Comparison of ENCODE assay signal across 17 cellular contexts in the genomic region with DNA sequence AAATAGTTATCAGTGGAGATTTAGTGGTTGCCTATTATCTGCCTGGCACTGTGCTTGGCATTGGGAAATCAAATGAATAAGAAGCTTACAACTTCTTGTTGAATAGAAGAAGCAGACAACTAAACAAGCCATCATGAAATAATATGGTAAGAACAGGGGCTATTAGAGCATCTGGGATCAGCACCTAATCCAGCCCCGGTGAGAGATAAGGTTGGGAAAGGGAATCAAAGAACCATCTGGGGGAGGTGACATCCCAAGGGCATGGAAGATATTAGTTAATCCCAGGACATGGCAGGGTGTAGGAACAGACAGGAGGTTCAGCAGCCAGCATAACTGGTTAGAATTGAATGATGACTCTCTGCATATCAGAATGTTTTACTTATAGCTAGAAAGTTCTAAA. TPM values are rescaled to one million over a fixed set of nuclear protein-coding genes. Genes with fewer than 3 reads are reported as not detected.
DNase-seq lines count a peak whose midpoint lies in the region; ATAC-seq and TF ChIP-seq lines count a peak whose summit lies in the region.
"Had no signal": no experiment of that assay in that cellular context is flagged by ENCODE, and none has a peak within 500 bp of the region (broad histone marks: within the 10 kb centered on the region; RNA-seq: fewer than 3 reads in every experiment).

No MANE protein-coding gene starts in this region.

- H3K36me3 ChIP-seq in PC-9 (ENCODE audit: low read depth) (no peaks in the 10 kb centered on the region), ectodermal cell (ENCODE audit: control insufficient read depth, insufficient read depth, low read length) (no peaks in the 10 kb centered on the region), neutrophil (no peaks in the 10 kb centered on the region)
- H3K36me3 ChIP-seq: MG63 had no signal

- DNase-seq in EL (peak; percentile 2), PC-9 (no peak)
- no peak for DNase-seq in effector memory CD8-positive, alpha-beta T cell
- DNase-seq in activated CD4-positive, alpha-beta T cell treated with anti-CD3 and anti-CD28 coated beads for 48 hours, result no peak
- DNase-seq: activated CD8-positive, alpha-beta memory T cell treated with anti-CD3 and anti-CD28 coated beads for 24 hours; activated naive CD4-positive, alpha-beta T cell treated with anti-CD3 and anti-CD28 coated beads, Interleukin-2, amount 10 ng/mL, durations not matched to agents 7 days and 5 days; activated T-cell treated with anti-CD3 and anti-CD28 coated beads, Interleukin-2, amount 50 U/mL, for 4 hours; DMS 273 treated with DMSO at 0.1 percent for 48 hours; head of caudate nucleus; NCI-H1694 treated with DMSO at 0.1 percent for 48 hours; NCI-H748 treated with DMSO at 0.1 percent for 48 hours had no signal

- no peak overlapping the region for H3K27ac Mint-ChIP-seq in effector memory CD8-positive, alpha-beta T cell
- H3K27ac Mint-ChIP-seq: activated naive CD4-positive, alpha-beta T cell treated with anti-CD3 and anti-CD28 coated beads, Interleukin-2, amount 10 ng/mL, durations not matched to agents 7 days and 5 days had no signal

- 75 to 87% methylated on average over 1 of the region's 1 CpG for WGBS in ectodermal cell, 2 experiments

- CTCF ChIA-PET in PC-9 (lab: Charles Lee), result no interaction called here

- no peak overlapping the region for H2AFZ ChIP-seq in PC-9

- no peak for ATAC-seq in effector memory CD8-positive, alpha-beta T cell (replicated peaks)
- ATAC-seq in GM19328 (IDR thresholded peaks at IDR 0.05; ENCODE audit: unreplicated experiment), result no peak
- no peak for ATAC-seq in HG02610 (IDR thresholded peaks at IDR 0.05; ENCODE audit: unreplicated experiment)
- ATAC-seq: activated CD4-positive, CD25-positive, alpha-beta regulatory T cell treated with anti-CD3 and anti-CD28 coated beads, Interleukin-2, amount 50 U/mL, for 24 hours; activated T-cell treated with anti-CD3 and anti-CD28 coated beads, Interleukin-2, amount 50 U/mL, for 4 hours had no signal

- H3K4me2 ChIP-seq in PC-9, result peak overlapping the region; percentile 17; the same call in 1 of the 2 replicates

- no peaks in the 10 kb centered on the region for H3K9me3 Mint-ChIP-seq in effector memory CD8-positive, alpha-beta T cell
- H3K9me3 Mint-ChIP-seq: activated naive CD4-positive, alpha-beta T cell treated with anti-CD3 and anti-CD28 coated beads, Interleukin-2, amount 10 ng/mL, durations not matched to agents 7 days and 5 days; activated T-cell treated with anti-CD3 and anti-CD28 coated beads, Interleukin-2, amount 50 U/mL, for 4 hours had no signal

- POLR2A ChIA-PET in PC-9 (lab: Charles Lee; ENCODE audit: unreplicated experiment), result interaction anchor here (0.6 to 1.2 kb wide), 3 partner anchors 29 to 106 kb away, joined by 9 to 10 read pairs (median 9); a partner anchor contains a TSS

- H3K9me3 ChIP-seq in PC-9 (ENCODE audit: insufficient read depth, low read depth), result no peaks in the 10 kb centered on the region
- no peaks in the 10 kb centered on the region for H3K9me3 ChIP-seq in ectodermal cell (ENCODE audit: control insufficient read depth, low read length)
- H3K9me3 ChIP-seq in neutrophil, result no peaks in the 10 kb centered on the region
- H3K9me3 ChIP-seq: MG63 had no signal

- no peaks in the 10 kb centered on the region for H3K9me2 ChIP-seq in PC-9 (ENCODE audit: insufficient read depth)

- no peaks in the 10 kb centered on the region for H3K36me3 Mint-ChIP-seq in effector memory CD8-positive, alpha-beta T cell (ENCODE audit: insufficient read depth)
- H3K36me3 Mint-ChIP-seq: activated naive CD4-positive, alpha-beta T cell treated with anti-CD3 and anti-CD28 coated beads, Interleukin-2, amount 10 ng/mL, durations not matched to agents 7 days and 5 days had no signal

- H3K4me1 Mint-ChIP-seq in effector memory CD8-positive, alpha-beta T cell (ENCODE audit: low read depth in 2 of 2), result no peaks in the 10 kb centered on the region
- H3K4me1 Mint-ChIP-seq: activated naive CD4-positive, alpha-beta T cell treated with anti-CD3 and anti-CD28 coated beads, Interleukin-2, amount 10 ng/mL, durations not matched to agents 7 days and 5 days had no signal

- H3K27ac ChIP-seq in PC-9 (no peak overlapping the region), ectodermal cell (ENCODE audit: insufficient read depth, low read depth, low read length, poor library complexity, severe bottlenecking) (peak overlapping the region; percentile 67), neutrophil (peak overlapping the region; percentile 80)

- H3K4me3 ChIP-seq in PC-9 (no peak overlapping the region), ectodermal cell (ENCODE audit: insufficient read depth, low read depth, low read length) (no peak overlapping the region), neutrophil (ENCODE audit: low read depth in 1 of 2, low read length in 1 of 2) (no peak overlapping the region)
- H3K4me3 ChIP-seq: MG63 had no signal

- peaks cover 26% of the 10 kb centered on the region for H3F3A ChIP-seq in PC-9 (ENCODE audit: insufficient read depth, low read depth)

- intact Hi-C loops in PC-9 (cut with micrococcal nuclease; ENCODE audit: unreplicated experiment), result loop anchor here (1.0 kb wide), 4 partner anchors 18 to 143 kb away; no protein-coding TSS in a partner anchor

- no peak overlapping the region for H3K4me3 Mint-ChIP-seq in effector memory CD8-positive, alpha-beta T cell
- H3K4me3 Mint-ChIP-seq: activated naive CD4-positive, alpha-beta T cell treated with anti-CD3 and anti-CD28 coated beads, Interleukin-2, amount 10 ng/mL, durations not matched to agents 7 days and 5 days; activated T-cell treated with anti-CD3 and anti-CD28 coated beads, Interleukin-2, amount 50 U/mL, for 4 hours had no signal

- H4K20me1 ChIP-seq in PC-9 (ENCODE audit: insufficient read depth), result no peaks in the 10 kb centered on the region

- H3K4me1 ChIP-seq in PC-9 (replicated peaks; ENCODE audit: insufficient read depth) (peaks cover 35% of the 10 kb centered on the region), ectodermal cell (ENCODE audit: control insufficient read depth, insufficient read depth, low read length) (peaks cover 13% of the 10 kb centered on the region), neutrophil (ENCODE audit: control insufficient read depth in 1 of 2, insufficient read depth in 1 of 2, low read depth in 1 of 2, low read length in 1 of 2) (peaks cover 46 to 49% of the 10 kb centered on the region in 2 experiments)

- no peaks in the 10 kb centered on the region for H3K79me2 ChIP-seq in PC-9 (ENCODE audit: low read depth)

- H3K27me3 ChIP-seq in PC-9 (ENCODE audit: insufficient read depth, low read depth), result no peaks in the 10 kb centered on the region
- no peaks in the 10 kb centered on the region for H3K27me3 ChIP-seq in ectodermal cell (ENCODE audit: control insufficient read depth, insufficient read depth, low read length, poor library complexity, severe bottlenecking)
- H3K27me3 ChIP-seq in neutrophil, result no peaks in the 10 kb centered on the region
- H3K27me3 ChIP-seq: MG63 had no signal

- TF ChIP-seq CTCF in PC-9 (conservative IDR thresholded peaks at IDR 0.05) (no peak), neutrophil (IDR thresholded peaks at IDR 0.05) (no peak)

- H3K27me3 Mint-ChIP-seq in effector memory CD8-positive, alpha-beta T cell, result peaks cover 0 to 9% of the 10 kb centered on the region in 2 donors

- BruUV-seq in PC-9 (replicated peaks; lab: Mats Ljungman, UMichigan), result no TSS peak

RNA-seq across cellular contexts. Expression of a gene that starts 36.3 kb away (rescaled TPM):
- 31.2 and 34.0 TPM in 2 replicates for total RNA-seq in PC-9 (2021)
- 51.0 TPM for polyA plus RNA-seq in ectodermal cell (2013, experiment 1 of 4)
- 67.2 TPM for polyA plus RNA-seq in ectodermal cell (2013, experiment 2 of 4)
- polyA plus RNA-seq in ectodermal cell (2013, experiment 3 of 4), result 48.9 TPM
- 54.7 TPM for polyA plus RNA-seq in ectodermal cell (2013, experiment 4 of 4)

RNA-seq across cellular contexts. Expression of a gene that starts 52.8 kb away (rescaled TPM):
- 21.3 and 26.5 TPM in 2 replicates for total RNA-seq in PC-9 (2021)
- 39.4 TPM for polyA plus RNA-seq in ectodermal cell (2013, experiment 1 of 4)
- 36.9 TPM for polyA plus RNA-seq in ectodermal cell (2013, experiment 2 of 4)
- 37.2 TPM for polyA plus RNA-seq in ectodermal cell (2013, experiment 3 of 4)
- 42.6 TPM for polyA plus RNA-seq in ectodermal cell (2013, experiment 4 of 4)
